20 cellular contexts compared by ENCODE assay signal in genomic region chr14:24680516-24680915, GRCh38. TPM values are rescaled to one million over a fixed set of nuclear protein-coding genes. Genes with fewer than 3 reads are reported as not detected.
DNase-seq lines count a peak whose midpoint lies in the region; ATAC-seq and TF ChIP-seq lines count a peak whose summit lies in the region.
"Had no signal": no experiment of that assay in that cellular context is flagged by ENCODE, and none has a peak within 500 bp of the region (broad histone marks: within the 10 kb centered on the region; RNA-seq: fewer than 3 reads in every experiment).

No MANE protein-coding gene starts in this region.

- peak overlapping the region in 1 of 2 donors; percentile 69 for H3K4me3 Mint-ChIP-seq in activated T-cell treated with anti-CD3 and anti-CD28 coated beads, Interleukin-2, amount 50 U/mL, for 72 hours
- no peak overlapping the region for H3K4me3 Mint-ChIP-seq in activated T-cell treated with anti-CD3 and anti-CD28 coated beads, Interleukin-2, amount 50 U/mL, for 4 hours
- H3K4me3 Mint-ChIP-seq in central memory CD8-positive, alpha-beta T cell, result peak overlapping the region; percentile 85
- peak overlapping the region; percentile 94 for H3K4me3 Mint-ChIP-seq in stimulated activated effector memory CD8-positive, alpha-beta T cell treated with anti-CD3 and anti-CD28 coated beads, Interleukin-12 subunit alpha, Interleukin-12 subunit beta, amount 100 ng/mL, for 72 hours
- H3K4me3 Mint-ChIP-seq in mesothelial cell of epicardium, result no peak overlapping the region

- ATAC-seq in activated T-cell treated with anti-CD3 and anti-CD28 coated beads, Interleukin-2, amount 50 U/mL, for 72 hours (replicated peaks in 1 of 2), result peak in 1 of 2 donors; percentile 39
- no peak for ATAC-seq in activated T-cell treated with anti-CD3 and anti-CD28 coated beads, Interleukin-2, amount 50 U/mL, for 4 hours
- no peak for ATAC-seq in central memory CD8-positive, alpha-beta T cell (replicated peaks; ENCODE audit: extremely low read depth, poor library complexity, severe bottlenecking)
- peak; percentile 54 for ATAC-seq in stimulated activated effector memory CD8-positive, alpha-beta T cell treated with anti-CD3 and anti-CD28 coated beads, Interleukin-12 subunit alpha, Interleukin-12 subunit beta, amount 100 ng/mL, for 72 hours

- no peak for DNase-seq in activated T-cell treated with anti-CD3 and anti-CD28 coated beads, Interleukin-2, amount 50 U/mL, for 72 hours
- DNase-seq in activated T-cell treated with anti-CD3 and anti-CD28 coated beads, Interleukin-2, amount 50 U/mL, for 4 hours, result no peak
- DNase-seq in MV-4-11 (lab: John Stamatoyannopoulos, UW) (peak; percentile 21), SHP77 (lab: John Stamatoyannopoulos, UW) (no peak), mesothelial cell of epicardium (ENCODE audit: low spot score in 2 of 2, unreplicated experiment in 2 of 2) (no peak), HCEC 1CT (no peak)
- no peak for DNase-seq in central memory CD8-positive, alpha-beta T cell (ENCODE audit: low spot score in 2 of 2)
- no peak for DNase-seq in stimulated activated effector memory CD8-positive, alpha-beta T cell treated with anti-CD3 and anti-CD28 coated beads, Interleukin-12 subunit alpha, Interleukin-12 subunit beta, amount 100 ng/mL, for 72 hours (ENCODE audit: low spot score in 2 of 2)
- DNase-seq: CD4-positive, alpha-beta memory T cell; GM23248; NCI-H1105; NCI-H1694 treated with DMSO at 0.1 percent for 48 hours; NCI-H2171; NCI-H510A treated with DMSO at 0.1 percent for 48 hours; Peyer's patch; SJCRH30 had no signal

- H3K27ac Mint-ChIP-seq in activated T-cell treated with anti-CD3 and anti-CD28 coated beads, Interleukin-2, amount 50 U/mL, for 72 hours, result peak overlapping the region; percentile 43
- H3K27ac Mint-ChIP-seq in central memory CD8-positive, alpha-beta T cell (ENCODE audit: low read depth), result peak overlapping the region; percentile 98
- peak overlapping the region; percentile 98 for H3K27ac Mint-ChIP-seq in stimulated activated effector memory CD8-positive, alpha-beta T cell treated with anti-CD3 and anti-CD28 coated beads, Interleukin-12 subunit alpha, Interleukin-12 subunit beta, amount 100 ng/mL, for 72 hours
- no peak overlapping the region for H3K27ac Mint-ChIP-seq in mesothelial cell of epicardium

- peaks cover 5 to 6% of the 10 kb centered on the region in 2 donors for H3K36me3 Mint-ChIP-seq in activated T-cell treated with anti-CD3 and anti-CD28 coated beads, Interleukin-2, amount 50 U/mL, for 72 hours (ENCODE audit: insufficient read depth in 2 of 2)
- H3K36me3 Mint-ChIP-seq in activated T-cell treated with anti-CD3 and anti-CD28 coated beads, Interleukin-2, amount 50 U/mL, for 4 hours (ENCODE audit: insufficient read depth), result no peaks in the 10 kb centered on the region
- H3K36me3 Mint-ChIP-seq in central memory CD8-positive, alpha-beta T cell (ENCODE audit: insufficient read depth), result peaks cover 7% of the 10 kb centered on the region
- H3K36me3 Mint-ChIP-seq in stimulated activated effector memory CD8-positive, alpha-beta T cell treated with anti-CD3 and anti-CD28 coated beads, Interleukin-12 subunit alpha, Interleukin-12 subunit beta, amount 100 ng/mL, for 72 hours, result peaks cover 13% of the 10 kb centered on the region
- no peaks in the 10 kb centered on the region for H3K36me3 Mint-ChIP-seq in mesothelial cell of epicardium

- H3K9me3 Mint-ChIP-seq in activated T-cell treated with anti-CD3 and anti-CD28 coated beads, Interleukin-2, amount 50 U/mL, for 72 hours, result peaks cover 0 to 3% of the 10 kb centered on the region in 2 donors
- H3K9me3 Mint-ChIP-seq in activated T-cell treated with anti-CD3 and anti-CD28 coated beads, Interleukin-2, amount 50 U/mL, for 4 hours, result no peaks in the 10 kb centered on the region
- no peaks in the 10 kb centered on the region for H3K9me3 Mint-ChIP-seq in central memory CD8-positive, alpha-beta T cell
- no peaks in the 10 kb centered on the region for H3K9me3 Mint-ChIP-seq in stimulated activated effector memory CD8-positive, alpha-beta T cell treated with anti-CD3 and anti-CD28 coated beads, Interleukin-12 subunit alpha, Interleukin-12 subunit beta, amount 100 ng/mL, for 72 hours
- no peaks in the 10 kb centered on the region for H3K9me3 Mint-ChIP-seq in mesothelial cell of epicardium

- H3K4me1 Mint-ChIP-seq in activated T-cell treated with anti-CD3 and anti-CD28 coated beads, Interleukin-2, amount 50 U/mL, for 72 hours (ENCODE audit: low read depth), result peaks cover 48% of the 10 kb centered on the region
- peaks cover 48% of the 10 kb centered on the region for H3K4me1 Mint-ChIP-seq in activated T-cell treated with anti-CD3 and anti-CD28 coated beads, Interleukin-2, amount 50 U/mL, for 4 hours (ENCODE audit: low read depth)
- H3K4me1 Mint-ChIP-seq in central memory CD8-positive, alpha-beta T cell, result peaks cover 54% of the 10 kb centered on the region
- H3K4me1 Mint-ChIP-seq in stimulated activated effector memory CD8-positive, alpha-beta T cell treated with anti-CD3 and anti-CD28 coated beads, Interleukin-12 subunit alpha, Interleukin-12 subunit beta, amount 100 ng/mL, for 72 hours, result peaks cover 70% of the 10 kb centered on the region
- H3K4me1 Mint-ChIP-seq in mesothelial cell of epicardium, result peaks cover 4% of the 10 kb centered on the region

- H3K27me3 Mint-ChIP-seq in activated T-cell treated with anti-CD3 and anti-CD28 coated beads, Interleukin-2, amount 50 U/mL, for 72 hours (ENCODE audit: low read depth), result no peaks in the 10 kb centered on the region
- no peaks in the 10 kb centered on the region for H3K27me3 Mint-ChIP-seq in activated T-cell treated with anti-CD3 and anti-CD28 coated beads, Interleukin-2, amount 50 U/mL, for 4 hours (ENCODE audit: low read depth)
- H3K27me3 Mint-ChIP-seq in central memory CD8-positive, alpha-beta T cell, result no peaks in the 10 kb centered on the region
- peaks cover 35% of the 10 kb centered on the region for H3K27me3 Mint-ChIP-seq in mesothelial cell of epicardium (ENCODE audit: low read depth)
- H3K27me3 Mint-ChIP-seq: IgD-negative memory B cell had no signal

- no peak for TF ChIP-seq CTCF in mesothelial cell of epicardium (IDR thresholded peaks at IDR 0.05; ENCODE audit: unreplicated experiment)

RNA-seq across cellular contexts. Expression of gene GZMB, which starts 46.5 kb away (rescaled TPM):
- total RNA-seq in activated T-cell treated with anti-CD3 and anti-CD28 coated beads, Interleukin-2, amount 50 U/mL, for 72 hours, result 1,000 to 10,000 TPM; 2,205 to 2,852 TPM
- 1,000 to 10,000 TPM; 1,078 to 3,056 (median 1,179) TPM for total RNA-seq in activated T-cell treated with anti-CD3 and anti-CD28 coated beads, Interleukin-2, amount 50 U/mL, for 4 hours
- total RNA-seq in mesothelial cell of epicardium, result not detected in 3 replicates
- total RNA-seq: A673; CD4-positive, alpha-beta memory T cell; Daoy; GM23248; HT-29; SJCRH30 had no signal

Comparison
In these comparisons a context has a peak if more than half of its experiments do, and no peak if none do; other contexts are left out.
1. H3K4me3 Mint-ChIP-seq: peak in central memory CD8-positive, alpha-beta T cell (single experiment) and stimulated activated effector memory CD8-positive, alpha-beta T cell treated with anti-CD3 and anti-CD28 coated beads, Interleukin-12 subunit alpha, Interleukin-12 subunit beta, amount 100 ng/mL, for 72 hours (single experiment); none in activated T-cell treated with anti-CD3 and anti-CD28 coated beads, Interleukin-2, amount 50 U/mL, for 4 hours (single experiment) and mesothelial cell of epicardium (single experiment).
2. RNA of gene GZMB, which starts 46.5 kb away (total RNA-seq): 2,205 to 2,852 TPM in activated T-cell treated with anti-CD3 and anti-CD28 coated beads, Interleukin-2, amount 50 U/mL, for 72 hours and 1,078 to 3,056 TPM in activated T-cell treated with anti-CD3 and anti-CD28 coated beads, Interleukin-2, amount 50 U/mL, for 4 hours; not detected in mesothelial cell of epicardium; every median in the first group is over 1,000 times any median in the second.